Comparison of ENCODE assay signal across 24 cellular contexts in the genomic region with DNA sequence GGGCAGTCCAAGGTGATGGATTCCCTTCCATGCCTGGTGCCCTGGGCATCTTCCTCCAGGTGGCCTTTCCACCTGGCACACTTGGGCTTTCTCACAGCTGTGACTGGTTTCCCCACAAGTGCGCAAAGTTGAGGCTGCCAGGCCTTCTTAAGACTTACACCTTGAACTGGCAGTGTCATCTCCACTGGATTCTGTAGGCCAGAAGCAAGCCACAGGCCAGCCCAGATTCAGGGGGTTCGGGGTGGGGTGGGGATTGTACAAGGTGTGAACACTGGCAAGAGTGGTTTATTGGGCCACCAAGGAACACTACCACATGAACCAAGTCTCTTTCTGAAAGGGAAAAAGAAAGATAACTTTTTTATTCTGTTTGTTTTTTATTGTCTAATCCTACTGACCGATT. TPM values are rescaled to one million over a fixed set of nuclear protein-coding genes. Genes with fewer than 3 reads are reported as not detected.
A peak's percentile ranks its signal among the peaks of the same experiment; 100 is the strongest.
DNase-seq lines count a peak whose midpoint lies in the region; ATAC-seq, FAIRE-seq and TF ChIP-seq lines count a peak whose summit lies in the region.
"Had no signal": no experiment of that assay in that cellular context is flagged by ENCODE, and none has a peak within 500 bp of the region (broad histone marks: within the 10 kb centered on the region; RNA-seq: fewer than 3 reads in every experiment).

No MANE protein-coding gene starts in this region.

- no peak for FAIRE-seq in HepG2 (lab: Jason Lieb, UNC)
- FAIRE-seq: A204.1, GM12892, GM19239 had no signal

- H3K4ac ChIP-seq in IMR-90 (ENCODE audit: low read depth, low read length): no peak overlapping the region

- H3K9ac ChIP-seq in IMR-90 (ENCODE audit: low read depth, low read length): no peak overlapping the region
- H3K9ac ChIP-seq in HepG2 (ENCODE audit: insufficient read depth, low read depth, low read length): no peak overlapping the region
- H3K9ac ChIP-seq: BLaER1 treated with 17β-estradiol and CSF1 and Interleukin-3, amounts not matched to agents 10 nM and 100 nM had no signal

- H3K27me3 ChIP-seq in IMR-90 (ENCODE audit: control insufficient read depth, insufficient read depth, low read length): no peaks in the 10 kb centered on the region
- no peaks in the 10 kb centered on the region for H3K27me3 ChIP-seq in spleen (replicated peaks in 1 of 7)
- no peaks in the 10 kb centered on the region for H3K27me3 ChIP-seq in HepG2 (ENCODE audit: control insufficient read depth in 1 of 2, insufficient read depth in 2 of 2, low read length in 2 of 2)
- H3K27me3 ChIP-seq: BLaER1 treated with 17β-estradiol and CSF1 and Interleukin-3, amounts not matched to agents 10 nM and 100 nM had no signal

- no peaks in the 10 kb centered on the region for H3K27me3 Mint-ChIP-seq in activated naive CD8-positive, alpha-beta T cell
- no peaks in the 10 kb centered on the region for H3K27me3 Mint-ChIP-seq in activated naive CD8-positive, alpha-beta T cell treated with anti-CD3 and anti-CD28 coated beads, Interleukin-2, amount 50 U/mL, for 24 hours
- no peaks in the 10 kb centered on the region for H3K27me3 Mint-ChIP-seq in natural killer cell (ENCODE audit: low read depth in 2 of 2)

- TF ChIP-seq POLR2A in IMR-90 (IDR thresholded peaks at IDR 0.05; ENCODE audit: low read depth, low read length): no peak
- no peak for TF ChIP-seq POLR2A in spleen (IDR thresholded peaks at IDR 0.05)
- TF ChIP-seq POLR2A in HepG2 (IDR thresholded peaks at IDR 0.05; ENCODE audit: insufficient read depth in 1 of 2, low read depth in 2 of 2, low read length in 2 of 2): no peak

- no peak overlapping the region for H3K23ac ChIP-seq in IMR-90 (ENCODE audit: low read depth, low read length)

- H2AK5ac ChIP-seq in IMR-90 (ENCODE audit: low read depth, low read length): no peak overlapping the region

- no peak overlapping the region for H3K14ac ChIP-seq in IMR-90 (replicated peaks; ENCODE audit: low read depth, low read length)

- no peak overlapping the region for H2BK5ac ChIP-seq in IMR-90 (ENCODE audit: low read depth, low read length, poor library complexity, severe bottlenecking)

- intact Hi-C loops in IMR-90 (cut with micrococcal nuclease): no loop called here
- intact Hi-C loops in natural killer cell (cut with micrococcal nuclease): no loop called here
- intact Hi-C loops in spleen (cut with DNase I; ENCODE audit: low total_unique reads): no loop called here
- intact Hi-C loops in HepG2 (cut with micrococcal nuclease; ENCODE audit: unreplicated experiment): no loop called here

- peaks cover 86% of the 10 kb centered on the region for H3K4me1 Mint-ChIP-seq in activated naive CD8-positive, alpha-beta T cell (ENCODE audit: low read depth)
- H3K4me1 Mint-ChIP-seq in activated naive CD8-positive, alpha-beta T cell treated with anti-CD3 and anti-CD28 coated beads, Interleukin-2, amount 50 U/mL, for 24 hours: peaks cover 82% of the 10 kb centered on the region
- peaks cover 85 to 87% of the 10 kb centered on the region in 2 donors for H3K4me1 Mint-ChIP-seq in natural killer cell

- H4K20me1 ChIP-seq in IMR-90 (ENCODE audit: insufficient read depth, low read length) (peaks cover 99% of the 10 kb centered on the region), HepG2 (ENCODE audit: insufficient read depth, low read length) (peaks cover 67% of the 10 kb centered on the region)

- no peak overlapping the region for H3K56ac ChIP-seq in IMR-90 (ENCODE audit: extremely low read depth, insufficient read depth, low read length)

- no peak overlapping the region for H3K18ac ChIP-seq in IMR-90 (ENCODE audit: low read depth, low read length)

- peaks cover 27% of the 10 kb centered on the region for H3K9me1 ChIP-seq in IMR-90 (ENCODE audit: insufficient read depth, low read length)

- no peak for TF ChIP-seq EP300 in HepG2 (IDR thresholded peaks at IDR 0.05; ENCODE audit: low read depth in 2 of 2, low read length in 2 of 2)
- TF ChIP-seq EP300 in HepG2 (CRISPR knock-in tag; IDR thresholded peaks at IDR 0.05; ENCODE audit: borderline replicate concordance): no peak

- no peak for ATAC-seq in activated naive CD8-positive, alpha-beta T cell treated with anti-CD3 and anti-CD28 coated beads, Interleukin-2, amount 50 U/mL, for 24 hours
- ATAC-seq in IMR-90 (ENCODE audit: low read depth) (no peak), natural killer cell (peak; percentile 40 to 57 (median 52)), HepG2 (no peak), HG03095 (IDR thresholded peaks at IDR 0.05; ENCODE audit: unreplicated experiment) (no peak), GM21619 (IDR thresholded peaks at IDR 0.05; ENCODE audit: unreplicated experiment) (no peak)
- ATAC-seq: HCT116 had no signal

- BruUV-seq in IMR-90 (replicated peaks; lab: Mats Ljungman, UMichigan) (no TSS peak), HepG2 (replicated peaks; lab: Mats Ljungman, UMichigan) (no TSS peak)

- no peak overlapping the region for H2BK20ac ChIP-seq in IMR-90 (ENCODE audit: low read depth, low read length)

- peaks cover 17 to 90% of the 10 kb centered on the region in 2 experiments for H3K79me1 ChIP-seq in IMR-90 (ENCODE audit: low read depth in 1 of 2, low read length in 2 of 2)

- no peak for DNase-seq in activated naive CD8-positive, alpha-beta T cell treated with anti-CD3 and anti-CD28 coated beads, Interleukin-2, amount 50 U/mL, for 24 hours
- DNase-seq in IMR-90 (no peak), natural killer cell (no peak), spleen (peak; percentile 59), HepG2 (ENCODE audit: low spot score) (no peak)
- DNase-seq: Calu3, DMS79 treated with DMSO at 0.1 percent for 48 hours, Karpas-422, NCI-H1092 treated with DMSO at 0.1 percent for 48 hours, NCI-H1436, NCI-H2029 treated with DMSO at 0.1 percent for 48 hours, NCI-H2227 treated with DMSO at 0.1 percent for 48 hours, NCI-H69, SHP77 had no signal

- H2AK9ac ChIP-seq in IMR-90 (replicated peaks; ENCODE audit: low read depth, low read length, poor library complexity): peak overlapping the region; percentile 17

- H4K8ac ChIP-seq in IMR-90 (ENCODE audit: low read depth in 2 of 2, low read length in 2 of 2): no peak overlapping the region

- H3K4me1 ChIP-seq in IMR-90 (ENCODE audit: control insufficient read depth, insufficient read depth, low read length) (peaks cover 10% of the 10 kb centered on the region), spleen (peaks cover 36 to 100% (median 98%) of the 10 kb centered on the region in 6 donors), HepG2 (ENCODE audit: insufficient read depth, low read length) (peaks cover 7% of the 10 kb centered on the region; the same call in 1 of the 2 replicates)

- dilution Hi-C loops in IMR-90 (cut with HindIII; ENCODE audit: low sequenced_read_pairs, unreplicated experiment): no loop called here

- H3K4me2 ChIP-seq in IMR-90 (ENCODE audit: low read depth, low read length): no peak overlapping the region
- H3K4me2 ChIP-seq in HepG2 (ENCODE audit: low read depth, low read length): no peak overlapping the region
- H3K4me2 ChIP-seq: BLaER1 treated with 17β-estradiol and CSF1 and Interleukin-3, amounts not matched to agents 10 nM and 100 nM had no signal

- POLR2A ChIA-PET in IMR-90 (lab: Charles Lee; ENCODE audit: unreplicated experiment) (no interaction called here), HepG2 (lab: Yijun Ruan, JAX) (no interaction called here)

- no peaks in the 10 kb centered on the region for H3K9me3 Mint-ChIP-seq in activated naive CD8-positive, alpha-beta T cell (ENCODE audit: low read depth)
- H3K9me3 Mint-ChIP-seq in activated naive CD8-positive, alpha-beta T cell treated with anti-CD3 and anti-CD28 coated beads, Interleukin-2, amount 50 U/mL, for 24 hours: no peaks in the 10 kb centered on the region
- no peaks in the 10 kb centered on the region for H3K9me3 Mint-ChIP-seq in natural killer cell

- no peak overlapping the region for H3K4me3 ChIP-seq in IMR-90 (ENCODE audit: insufficient read depth, low read depth, low read length)
- H3K4me3 ChIP-seq in spleen: no peak overlapping the region
- H3K4me3 ChIP-seq in HepG2 (replicated peaks in 1 of 3; ENCODE audit: insufficient read depth in 1 of 3, low read depth in 2 of 3, low read length in 3 of 3): no peak overlapping the region
- H3K4me3 ChIP-seq: BLaER1 treated with 17β-estradiol and CSF1 and Interleukin-3, amounts not matched to agents 10 nM and 100 nM had no signal

- peaks cover 97% of the 10 kb centered on the region for H3K79me2 ChIP-seq in HepG2 (ENCODE audit: insufficient read depth, low read length)

- no peak overlapping the region for H2AFZ ChIP-seq in IMR-90 (replicated peaks; ENCODE audit: low read length, poor library complexity)
- H2AFZ ChIP-seq in HepG2 (ENCODE audit: low read length): no peak overlapping the region

- 40% methylated on average over 1 of the region's 3 CpGs; no CpG with 5 or more reads in 1 of the 2 experiments for WGBS in IMR-90 (ENCODE audit: extremely low coverage in 2 of 2, insufficient read length in 1 of 2), 2 experiments
- 82 to 96% (median 90%) methylated on average over 3 of the region's 3 CpGs for WGBS in spleen, 5 donors
- WGBS in HepG2 (ENCODE audit: low lambda C conversion rate): 93% methylated on average over 3 of the region's 3 CpGs

- no peak overlapping the region for H2BK15ac ChIP-seq in IMR-90 (ENCODE audit: low read depth, low read length)

- H4K91ac ChIP-seq in IMR-90 (ENCODE audit: insufficient read depth, low read depth, low read length): no peak overlapping the region

- H3K4me3 Mint-ChIP-seq in activated naive CD8-positive, alpha-beta T cell: no peak overlapping the region
- no peak overlapping the region for H3K4me3 Mint-ChIP-seq in activated naive CD8-positive, alpha-beta T cell treated with anti-CD3 and anti-CD28 coated beads, Interleukin-2, amount 50 U/mL, for 24 hours
- H3K4me3 Mint-ChIP-seq in natural killer cell: no peak overlapping the region

- H2BK120ac ChIP-seq in IMR-90 (ENCODE audit: low read depth, low read length): no peak overlapping the region

- TF ChIP-seq CTCF in IMR-90 (conservative IDR thresholded peaks at IDR 0.05; ENCODE audit: low read depth, low read length): no peak
- no peak for TF ChIP-seq CTCF in natural killer cell (IDR thresholded peaks at IDR 0.05)
- no peak for TF ChIP-seq CTCF in spleen (IDR thresholded peaks at IDR 0.05 in 8 of 11, conservative IDR thresholded peaks at IDR 0.05 in 3 of 11)
- no peak for TF ChIP-seq CTCF in HepG2 (CRISPR knock-in tag; IDR thresholded peaks at IDR 0.05)

- H4K5ac ChIP-seq in IMR-90 (ENCODE audit: low read depth, low read length): no peak overlapping the region

- peak overlapping the region; percentile 52 for H3K27ac Mint-ChIP-seq in activated naive CD8-positive, alpha-beta T cell
- H3K27ac Mint-ChIP-seq in activated naive CD8-positive, alpha-beta T cell treated with anti-CD3 and anti-CD28 coated beads, Interleukin-2, amount 50 U/mL, for 24 hours: no peak overlapping the region
- H3K27ac Mint-ChIP-seq in natural killer cell: peak overlapping the region; percentile 78 to 82

- in situ Hi-C loops in IMR-90 (cut with MboI; ENCODE audit: low sequenced_read_pairs) (no loop called here), HepG2 (cut with HindIII; ENCODE audit: extremely low pct_ligation_motif_present, low pct_unique_long_range_greater_than_20kb) (no loop called here)

- no peaks in the 10 kb centered on the region for H3K36me3 ChIP-seq in IMR-90 (ENCODE audit: control insufficient read depth, insufficient read depth, low read length)
- no peaks in the 10 kb centered on the region for H3K36me3 ChIP-seq in spleen
- H3K36me3 ChIP-seq in HepG2 (replicated peaks in 1 of 2; ENCODE audit: control insufficient read depth in 1 of 2, insufficient read depth in 2 of 2, low read length in 2 of 2): peaks cover 0 to 1% of the 10 kb centered on the region in 2 experiments; a peak in 1 of 5 replicates

- CTCF ChIA-PET in IMR-90 (lab: Yijun Ruan, JAX): no interaction called here
- CTCF ChIA-PET in HepG2 (lab: Yijun Ruan, JAX; ENCODE audit: low intra/inter-chr PET ratio, low total read pairs): no interaction called here

- H3K9me3 ChIP-seq in IMR-90 (ENCODE audit: control insufficient read depth, insufficient read depth, low read length): no peaks in the 10 kb centered on the region
- no peaks in the 10 kb centered on the region for H3K9me3 ChIP-seq in spleen
- no peaks in the 10 kb centered on the region for H3K9me3 ChIP-seq in HepG2 (ENCODE audit: low read length)

- TF ChIP-seq RAD21 in IMR-90 (IDR thresholded peaks at IDR 0.05; ENCODE audit: low read length): no peak
- no peak for TF ChIP-seq RAD21 in HepG2 (CRISPR knock-in tag; IDR thresholded peaks at IDR 0.05)

- no peaks in the 10 kb centered on the region for H3K36me3 Mint-ChIP-seq in activated naive CD8-positive, alpha-beta T cell
- H3K36me3 Mint-ChIP-seq in activated naive CD8-positive, alpha-beta T cell treated with anti-CD3 and anti-CD28 coated beads, Interleukin-2, amount 50 U/mL, for 24 hours (ENCODE audit: low read depth): peaks cover 7% of the 10 kb centered on the region
- H3K36me3 Mint-ChIP-seq in natural killer cell: no peaks in the 10 kb centered on the region

- H3K27ac ChIP-seq in IMR-90 (ENCODE audit: insufficient read depth, low read length) (no peak overlapping the region), spleen (no peak overlapping the region), HepG2 (ENCODE audit: extremely low read length, insufficient read depth, low read length) (no peak overlapping the region)
- H3K27ac ChIP-seq: BLaER1 treated with 17β-estradiol and CSF1 and Interleukin-3, amounts not matched to agents 10 nM and 100 nM; HL-60; RWPE1 had no signal

RNA-seq across cellular contexts. Expression of gene DYRK1A, which starts 27.2 kb away (rescaled TPM):
- total RNA-seq in IMR-90 (2012; rRNA removed) (41.9 and 50.5 TPM in 2 replicates), natural killer cell (100 to 1,000 TPM; 149 to 166 (median 153) TPM), spleen (100 to 1,000 TPM in 4 of 7 donors, 10 to 100 TPM in 3; 86.9 to 115 (median 101) TPM), HepG2 (2016; rRNA removed; fragmentation: Illumina TruSeq; extraction: Trizol) (32.7 and 34.2 TPM in 2 replicates)
- polyA plus RNA-seq in IMR-90 (2012; rRNA removed) (18.6 and 22.2 TPM in 2 replicates), spleen (10 to 100 TPM; 21.9 to 24.4 (median 22.7) TPM), HepG2 (2011; rRNA removed) (24.6 and 28.2 TPM in 2 replicates)
- 3.9 and 14.0 TPM in 2 replicates for polyA plus RNA-seq in IMR-90 (2012; cell fraction: cytosol; rRNA removed)
- polyA plus RNA-seq in IMR-90 (2012; cell fraction: nucleus; rRNA removed; ENCODE audit: low replicate concordance): 55.1 and 65.8 TPM in 2 replicates
- total RNA-seq in HepG2 (2016; cell fraction: cytosol; rRNA removed; fragmentation: Illumina TruSeq; extraction: Trizol; ENCODE audit: low read depth): 19.1 and 19.6 TPM in 2 replicates
- total RNA-seq in HepG2 (2016; cell fraction: insoluble cytoplasmic fraction; rRNA removed; fragmentation: Illumina TruSeq; extraction: Trizol): 30.4 and 33.9 TPM in 2 replicates
- total RNA-seq in HepG2 (2016; cell fraction: membrane; rRNA removed; fragmentation: Illumina TruSeq; extraction: Trizol): 15.6 and 16.1 TPM in 2 replicates
- 54.9 and 62.8 TPM in 2 replicates for total RNA-seq in HepG2 (2016; cell fraction: nucleus; rRNA removed; fragmentation: Illumina TruSeq; extraction: Trizol)
- polyA plus RNA-seq in HepG2 (2011; cell fraction: cytosol; rRNA removed): 14.9 and 16.4 TPM in 2 replicates
- polyA plus RNA-seq in HepG2 (2011; cell fraction: nucleus; rRNA removed): 31.7 and 39.9 TPM in 2 replicates
- polyA plus RNA-seq in HepG2 (2012): 10.1 and 12.5 TPM in 2 replicates
- 0.50 and 0.67 TPM in 2 replicates for polyA plus RNA-seq in HepG2 (2016; cell fraction: cytosol; fragmentation: Illumina TruSeq; extraction: Trizol; ENCODE audit: low read depth)
- 16.1 and 18.0 TPM in 2 replicates for polyA plus RNA-seq in HepG2 (2016; cell fraction: insoluble cytoplasmic fraction; fragmentation: Illumina TruSeq; extraction: Trizol; ENCODE audit: low read depth)
- polyA plus RNA-seq in HepG2 (2016; cell fraction: membrane; fragmentation: Illumina TruSeq; extraction: Trizol; ENCODE audit: low read depth): 2.9 and 3.0 TPM in 2 replicates
- 25.5 and 28.0 TPM in 2 replicates for polyA plus RNA-seq in HepG2 (2016; cell fraction: nucleus; fragmentation: Illumina TruSeq; extraction: Trizol; ENCODE audit: insufficient read depth, low read depth)
- 128 and 208 TPM in 2 replicates for polyA minus RNA-seq in HepG2 (2011; rRNA and poly(A)+ RNA removed; ENCODE audit: low replicate concordance)
- polyA minus RNA-seq in HepG2 (2011; cell fraction: cytosol; rRNA and poly(A)+ RNA removed): 25.3 and 30.3 TPM in 2 replicates
- 132 and 133 TPM in 2 replicates for polyA minus RNA-seq in HepG2 (2011; cell fraction: nucleus; rRNA and poly(A)+ RNA removed)

Comparison
In these comparisons a context has a peak if more than half of its experiments do, and no peak if none do; other contexts are left out.
1. ATAC-seq: peak in natural killer cell (3 of 3); none in activated naive CD8-positive, alpha-beta T cell treated with anti-CD3 and anti-CD28 coated beads, Interleukin-2, amount 50 U/mL, for 24 hours (single experiment), IMR-90 (single experiment), HepG2 (single experiment), HG03095 (single experiment) and GM21619 (single experiment).